10 cellular contexts compared by ENCODE assay signal in the genomic region with DNA sequence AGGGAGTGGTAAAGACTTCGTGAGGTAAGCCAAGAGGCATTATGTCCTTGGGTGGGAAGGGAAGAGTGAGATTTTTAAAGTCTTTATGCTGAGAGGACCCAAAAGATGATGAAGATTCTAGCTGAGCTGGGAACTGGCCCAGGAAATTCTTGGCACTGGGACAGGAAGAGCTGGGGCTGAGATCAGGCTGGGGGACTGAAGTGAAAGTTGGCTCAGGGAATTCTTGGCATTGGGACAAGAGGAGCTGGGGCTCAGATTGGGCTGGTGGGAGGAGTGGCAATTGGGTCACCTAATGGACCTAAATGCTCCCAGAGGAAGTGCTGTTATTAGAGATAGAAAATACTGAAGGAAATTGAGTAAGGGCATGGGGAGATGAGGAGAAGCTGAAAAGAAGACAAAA. TPM values are rescaled to one million over a fixed set of nuclear protein-coding genes. Genes with fewer than 3 reads are reported as not detected.
DNase-seq lines count a peak whose midpoint lies in the region; ATAC-seq and TF ChIP-seq lines count a peak whose summit lies in the region.
"Had no signal": no experiment of that assay in that cellular context is flagged by ENCODE, and none has a peak within 500 bp of the region (broad histone marks: within the 10 kb centered on the region; RNA-seq: fewer than 3 reads in every experiment).

No MANE protein-coding gene starts in this region.

- DNase-seq in adrenal gland (peak; percentile 55 to 85 (median 83)), left ventricle myocardium inferior (peak; percentile 72), skeletal muscle cell (ENCODE audit: low read depth) (peak; percentile 79), NOMO-1 (lab: John Stamatoyannopoulos, UW; ENCODE audit: unreplicated experiment in 2 of 2) (no peak), ascending aorta (ENCODE audit: low spot score in 2 of 2) (no peak), amniotic stem cell (lab: John Stamatoyannopoulos, UW) (no peak)
- DNase-seq: activated B cell treated with CpG ODN at 0.5 μM for 24 hours; activated naive CD4-positive, alpha-beta T cell treated with anti-CD3 and anti-CD28 coated beads, Interleukin-2, amount 50 U/mL, for 16 hours had no signal

- H3K4me3 ChIP-seq in adrenal gland: no peak overlapping the region
- no peak overlapping the region for H3K4me3 ChIP-seq in left ventricle myocardium inferior
- H3K4me3 ChIP-seq in skeletal muscle cell (ENCODE audit: low read depth, low read length): no peak overlapping the region
- peak overlapping the region in 1 of 2 donors; percentile 4 for H3K4me3 ChIP-seq in ascending aorta

- WGBS in adrenal gland, 4 donors: 5 to 23% (median 14%) methylated on average over 1 of the region's 1 CpG

- H3K27ac ChIP-seq in adrenal gland (peak overlapping the region in 2 of 5 donors; percentile 3 to 6), left ventricle myocardium inferior (replicated peaks) (no peak overlapping the region), ascending aorta (no peak overlapping the region)

- H3K27me3 ChIP-seq in adrenal gland (no peaks in the 10 kb centered on the region), left ventricle myocardium inferior (ENCODE audit: low read depth) (no peaks in the 10 kb centered on the region), ascending aorta (no peaks in the 10 kb centered on the region)

- ATAC-seq in GM19395 (IDR thresholded peaks at IDR 0.05; ENCODE audit: unreplicated experiment) (peak; percentile 14), HG02763 (IDR thresholded peaks at IDR 0.05; ENCODE audit: unreplicated experiment) (no peak)

- TF ChIP-seq CTCF in adrenal gland (IDR thresholded peaks at IDR 0.05) (no peak), left ventricle myocardium inferior (IDR thresholded peaks at IDR 0.05; ENCODE audit: borderline replicate concordance) (no peak), ascending aorta (IDR thresholded peaks at IDR 0.05) (no peak)

- intact Hi-C loops in adrenal gland (cut with DNase I): no loop called here
- intact Hi-C loops in left ventricle myocardium inferior (cut with micrococcal nuclease): no loop called here
- intact Hi-C loops in ascending aorta (cut with DNase I): no loop called here

- H3K4me1 ChIP-seq in adrenal gland (replicated peaks in 1 of 2) (peaks cover 0 to 14% of the 10 kb centered on the region in 2 donors), left ventricle myocardium inferior (peaks cover 15% of the 10 kb centered on the region), ascending aorta (peaks cover 0 to 2% of the 10 kb centered on the region in 2 donors)

- no peak for TF ChIP-seq POLR2A in adrenal gland (IDR thresholded peaks at IDR 0.05)

- H3K36me3 ChIP-seq in adrenal gland (replicated peaks in 1 of 2) (no peaks in the 10 kb centered on the region), left ventricle myocardium inferior (no peaks in the 10 kb centered on the region), ascending aorta (no peaks in the 10 kb centered on the region)

- no peaks in the 10 kb centered on the region for H3K9me3 ChIP-seq in adrenal gland (replicated peaks in 1 of 3)
- no peaks in the 10 kb centered on the region for H3K9me3 ChIP-seq in left ventricle myocardium inferior (replicated peaks)
- no peaks in the 10 kb centered on the region for H3K9me3 ChIP-seq in ascending aorta

RNA-seq across cellular contexts. Expression of a gene that starts 8.9 kb away (rescaled TPM):
- total RNA-seq in adrenal gland: under 1 TPM in 1 of 8 donors, not detected in 7; 0.07 TPM
- polyA plus RNA-seq in adrenal gland: under 1 TPM; 0.16 to 0.57 (median 0.31) TPM
- not detected for total RNA-seq in left ventricle myocardium inferior
- not detected for total RNA-seq in ascending aorta
- total RNA-seq: activated B cell treated with CpG ODN at 0.5 μM for 24 hours had no signal

Comparison
In these comparisons a context has a peak if more than half of its experiments do, and no peak if none do; other contexts are left out.
1. DNase-seq: peak in adrenal gland (7 of 7), left ventricle myocardium inferior (single experiment) and skeletal muscle cell (single experiment); none in NOMO-1 (0 of 2), ascending aorta (0 of 2) and amniotic stem cell (single experiment).